Comparison of ENCODE assay signal across 1 cellular context in the genomic region with DNA sequence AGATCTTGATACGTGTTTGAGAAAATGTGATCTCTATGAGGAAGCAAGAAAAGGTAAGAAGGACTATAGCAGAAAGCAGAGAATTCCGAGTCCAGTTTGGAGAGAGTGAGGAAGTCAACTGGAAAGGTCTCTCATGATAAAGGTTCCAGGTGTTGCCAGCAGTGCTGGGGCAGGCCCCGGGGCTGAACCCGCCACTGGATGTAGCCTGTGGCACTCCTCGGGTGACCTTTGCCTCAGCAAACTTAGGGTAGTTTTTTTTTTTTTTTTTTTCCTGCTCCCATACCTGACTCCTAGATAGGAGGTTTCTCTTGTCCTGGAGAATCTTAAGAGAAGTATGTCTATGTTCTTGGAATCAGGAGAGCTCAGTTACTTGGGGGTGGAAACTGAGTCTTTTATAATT.
TF ChIP-seq lines count a peak whose summit lies in the region.

No MANE protein-coding gene starts in this region.

TF ChIP-seq in K562, 482 proteins besides CTCF, POLR2A, EP300 and RAD21 (continued from another document):
- TF ChIP-seq, protein P1, sequence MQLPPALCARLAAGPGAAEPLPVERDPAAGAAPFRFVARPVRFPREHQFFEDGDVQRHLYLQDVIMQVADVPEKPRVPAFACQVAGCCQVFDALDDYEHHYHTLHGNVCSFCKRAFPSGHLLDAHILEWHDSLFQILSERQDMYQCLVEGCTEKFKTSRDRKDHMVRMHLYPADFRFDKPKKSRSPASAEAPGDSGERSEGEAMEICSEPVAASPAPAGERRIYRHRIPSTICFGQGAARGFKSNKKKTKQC (CRISPR knock-in tag; IDR thresholded peaks at IDR 0.05) = no peak
